17 cellular contexts compared by ENCODE assay signal in the genomic region with DNA sequence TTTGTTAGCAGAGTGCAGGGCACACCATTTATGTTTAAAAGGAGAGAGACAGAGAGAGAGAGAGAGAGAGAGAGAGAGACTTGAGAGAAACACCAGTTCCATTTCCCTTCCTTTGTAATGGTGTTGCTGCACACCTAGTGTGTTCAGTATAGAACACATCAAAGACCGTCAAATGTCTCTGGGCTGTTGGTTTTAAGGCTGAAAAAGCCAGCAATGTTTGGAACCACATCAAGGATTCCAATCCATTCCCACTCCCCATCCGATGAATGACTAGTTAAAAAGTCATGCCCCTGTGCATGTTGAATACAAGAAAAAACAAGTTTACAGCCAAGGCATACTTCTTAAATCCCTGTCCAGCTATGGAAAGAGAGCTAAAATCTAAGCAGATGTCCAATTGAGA.
"Had no signal": no experiment of that assay in that cellular context is flagged by ENCODE, and none has a peak within 500 bp of the region (broad histone marks: within the 10 kb centered on the region; RNA-seq: fewer than 3 reads in every experiment).

No MANE protein-coding gene starts in this region.

- H3K9me3 Mint-ChIP-seq: activated naive CD4-positive, alpha-beta T cell treated with anti-CD3 and anti-CD28 coated beads, Interleukin-2, amount 10 ng/mL, durations not matched to agents 7 days and 5 days; activated T-helper 2 cell treated with anti-CD3 and anti-CD28 coated beads, Interferon-gamma antibody, Interleukin-2, Interleukin-4, amounts not matched to agents 10 μg/mL and 5 μg/mL and 100 μg/mL, durations not matched to agents 14 hours and 24 hours and 36 hours; stimulated activated naive CD8-positive, alpha-beta T cell treated with anti-CD3 and anti-CD28 coated beads, Interleukin-15, amount 100 ng/mL, for 72 hours; T-cell had no signal

- H3K4me1 ChIP-seq: ascending aorta, sigmoid colon had no signal

- H3K27me3 Mint-ChIP-seq: stimulated activated naive CD8-positive, alpha-beta T cell treated with anti-CD3 and anti-CD28 coated beads, Interleukin-15, amount 100 ng/mL, for 72 hours had no signal

- H3K36me3 ChIP-seq: ascending aorta, ovary, sigmoid colon, upper lobe of left lung had no signal

- ATAC-seq: left ventricle myocardium superior; stimulated activated naive CD8-positive, alpha-beta T cell treated with anti-CD3 and anti-CD28 coated beads, Interleukin-15, amount 100 ng/mL, for 72 hours had no signal

- DNase-seq: activated CD4-positive, alpha-beta T cell treated with anti-CD3 and anti-CD28 coated beads, Interleukin-2, amount 10 ng/mL, durations not matched to agents 7 days and 5 days; activated naive CD4-positive, alpha-beta T cell treated with anti-CD3 and anti-CD28 coated beads, Interleukin-2, amount 10 ng/mL, durations not matched to agents 7 days and 5 days; central memory CD4-positive, alpha-beta T cell; foreskin melanocyte; kidney glomerular epithelial cell; left ventricle myocardium superior; mesendoderm; ovary; sigmoid colon; stimulated activated CD4-positive, alpha-beta T cell treated with anti-CD3 and anti-CD28 coated beads, Interleukin-1b, Interleukin-23, amount 100 ng/mL, for 48 hours; stimulated activated naive CD8-positive, alpha-beta T cell treated with anti-CD3 and anti-CD28 coated beads, Interleukin-15, amount 100 ng/mL, for 72 hours; T-cell; T-helper 9 cell; upper lobe of left lung had no signal

- H3K27ac ChIP-seq: ascending aorta, coronary artery, ovary, sigmoid colon, upper lobe of left lung had no signal

- H3K27ac Mint-ChIP-seq: activated CD4-positive, alpha-beta T cell treated with anti-CD3 and anti-CD28 coated beads, Interleukin-2, amount 10 ng/mL, durations not matched to agents 7 days and 5 days; activated naive CD4-positive, alpha-beta T cell treated with anti-CD3 and anti-CD28 coated beads, Interleukin-2, amount 10 ng/mL, durations not matched to agents 7 days and 5 days; activated T-helper 2 cell treated with anti-CD3 and anti-CD28 coated beads, Interferon-gamma antibody, Interleukin-2, Interleukin-4, amounts not matched to agents 10 μg/mL and 5 μg/mL and 100 μg/mL, durations not matched to agents 14 hours and 24 hours and 36 hours; stimulated activated naive CD8-positive, alpha-beta T cell treated with anti-CD3 and anti-CD28 coated beads, Interleukin-15, amount 100 ng/mL, for 72 hours; T-cell had no signal

- H3K9me3 ChIP-seq: ascending aorta, ovary, sigmoid colon, upper lobe of left lung had no signal

- H3K27me3 ChIP-seq: ascending aorta had no signal

- H3K4me3 ChIP-seq: ascending aorta, coronary artery, ovary, sigmoid colon, upper lobe of left lung had no signal

- H3K4me3 Mint-ChIP-seq: activated CD4-positive, alpha-beta T cell treated with anti-CD3 and anti-CD28 coated beads, Interleukin-2, amount 10 ng/mL, durations not matched to agents 7 days and 5 days; activated naive CD4-positive, alpha-beta T cell treated with anti-CD3 and anti-CD28 coated beads, Interleukin-2, amount 10 ng/mL, durations not matched to agents 7 days and 5 days; stimulated activated naive CD8-positive, alpha-beta T cell treated with anti-CD3 and anti-CD28 coated beads, Interleukin-15, amount 100 ng/mL, for 72 hours; T-cell had no signal

- H3K36me3 Mint-ChIP-seq: activated naive CD4-positive, alpha-beta T cell treated with anti-CD3 and anti-CD28 coated beads, Interleukin-2, amount 10 ng/mL, durations not matched to agents 7 days and 5 days; T-cell had no signal
